ENCODE assay signal across 2 cellular contexts in genomic region chr2:20148411-20148810, GRCh38.
TF ChIP-seq lines count a peak whose summit lies in the region.

No MANE protein-coding gene starts in this region.

TF ChIP-seq in HepG2, 621 proteins besides CTCF, POLR2A, EP300 and RAD21:
- no peak for TF ChIP-seq KLF15 (CRISPR knock-in tag; IDR thresholded peaks at IDR 0.05; ENCODE audit: borderline replicate concordance)
- TF ChIP-seq, protein P1, sequence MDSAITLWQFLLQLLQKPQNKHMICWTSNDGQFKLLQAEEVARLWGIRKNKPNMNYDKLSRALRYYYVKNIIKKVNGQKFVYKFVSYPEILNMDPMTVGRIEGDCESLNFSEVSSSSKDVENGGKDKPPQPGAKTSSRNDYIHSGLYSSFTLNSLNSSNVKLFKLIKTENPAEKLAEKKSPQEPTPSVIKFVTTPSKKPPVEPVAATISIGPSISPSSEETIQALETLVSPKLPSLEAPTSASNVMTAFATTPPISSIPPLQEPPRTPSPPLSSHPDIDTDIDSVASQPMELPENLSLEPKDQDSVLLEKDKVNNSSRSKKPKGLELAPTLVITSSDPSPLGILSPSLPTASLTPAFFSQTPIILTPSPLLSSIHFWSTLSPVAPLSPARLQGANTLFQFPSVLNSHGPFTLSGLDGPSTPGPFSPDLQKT (CRISPR knock-in tag; IDR thresholded peaks at IDR 0.05; ENCODE audit: borderline replicate concordance), result no peak
- TF ChIP-seq ZSCAN5A (CRISPR knock-in tag; IDR thresholded peaks at IDR 0.05; ENCODE audit: borderline replicate concordance), result no peak
- no peak for TF ChIP-seq ZFP1 (CRISPR knock-in tag; IDR thresholded peaks at IDR 0.05)
- TF ChIP-seq KDM5A (IDR thresholded peaks at IDR 0.05; ENCODE audit: borderline replicate concordance, low read length), result no peak
- TF ChIP-seq ZNF124 (CRISPR knock-in tag; IDR thresholded peaks at IDR 0.05), result no peak
- TF ChIP-seq ZNF792 (CRISPR knock-in tag; IDR thresholded peaks at IDR 0.05), result no peak
- TF ChIP-seq, protein P2, sequence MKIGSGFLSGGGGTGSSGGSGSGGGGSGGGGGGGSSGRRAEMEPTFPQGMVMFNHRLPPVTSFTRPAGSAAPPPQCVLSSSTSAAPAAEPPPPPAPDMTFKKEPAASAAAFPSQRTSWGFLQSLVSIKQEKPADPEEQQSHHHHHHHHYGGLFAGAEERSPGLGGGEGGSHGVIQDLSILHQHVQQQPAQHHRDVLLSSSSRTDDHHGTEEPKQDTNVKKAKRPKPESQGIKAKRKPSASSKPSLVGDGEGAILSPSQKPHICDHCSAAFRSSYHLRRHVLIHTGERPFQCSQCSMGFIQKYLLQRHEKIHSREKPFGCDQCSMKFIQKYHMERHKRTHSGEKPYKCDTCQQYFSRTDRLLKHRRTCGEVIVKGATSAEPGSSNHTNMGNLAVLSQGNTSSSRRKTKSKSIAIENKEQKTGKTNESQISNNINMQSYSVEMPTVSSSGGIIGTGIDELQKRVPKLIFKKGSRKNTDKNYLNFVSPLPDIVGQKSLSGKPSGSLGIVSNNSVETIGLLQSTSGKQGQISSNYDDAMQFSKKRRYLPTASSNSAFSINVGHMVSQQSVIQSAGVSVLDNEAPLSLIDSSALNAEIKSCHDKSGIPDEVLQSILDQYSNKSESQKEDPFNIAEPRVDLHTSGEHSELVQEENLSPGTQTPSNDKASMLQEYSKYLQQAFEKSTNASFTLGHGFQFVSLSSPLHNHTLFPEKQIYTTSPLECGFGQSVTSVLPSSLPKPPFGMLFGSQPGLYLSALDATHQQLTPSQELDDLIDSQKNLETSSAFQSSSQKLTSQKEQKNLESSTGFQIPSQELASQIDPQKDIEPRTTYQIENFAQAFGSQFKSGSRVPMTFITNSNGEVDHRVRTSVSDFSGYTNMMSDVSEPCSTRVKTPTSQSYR (CRISPR knock-in tag; IDR thresholded peaks at IDR 0.05; ENCODE audit: borderline replicate concordance), result no peak
- no peak for TF ChIP-seq CERS6 (CRISPR knock-in tag; IDR thresholded peaks at IDR 0.05)
- TF ChIP-seq ARNT (IDR thresholded peaks at IDR 0.05), result no peak
- TF ChIP-seq ZNF12 (CRISPR knock-in tag; IDR thresholded peaks at IDR 0.05), result no peak
- TF ChIP-seq ZNF143 (CRISPR knock-in tag; IDR thresholded peaks at IDR 0.05), result no peak
- TF ChIP-seq HNRNPLL (IDR thresholded peaks at IDR 0.05; ENCODE audit: low read depth, low read length, poor library complexity, severe bottlenecking), result no peak
- no peak for TF ChIP-seq GPBP1L1 (CRISPR knock-in tag; IDR thresholded peaks at IDR 0.05)

TF ChIP-seq in H1, 55 proteins besides CTCF, POLR2A, EP300 and RAD21:
- no peak for TF ChIP-seq SP4 (IDR thresholded peaks at IDR 0.05; ENCODE audit: low read length)
- no peak for TF ChIP-seq HDAC2 (IDR thresholded peaks at IDR 0.05; ENCODE audit: borderline replicate concordance in 1 of 2, low read depth in 2 of 2, low read length in 2 of 2)
- no peak for TF ChIP-seq KDM1A (IDR thresholded peaks at IDR 0.05; ENCODE audit: borderline replicate concordance, low read length)
- TF ChIP-seq RNF2 (IDR thresholded peaks at IDR 0.05; ENCODE audit: borderline replicate concordance, low read depth, low read length, missing control alignments, poor library complexity, severe bottlenecking), result no peak
- TF ChIP-seq CBX8 (IDR thresholded peaks at IDR 0.05; ENCODE audit: borderline replicate concordance, low read depth, low read length), result no peak
- no peak for TF ChIP-seq SP1 (IDR thresholded peaks at IDR 0.05; ENCODE audit: low read depth, low read length)
